ENCODE assay signal across 10 cellular contexts in genomic region chr5:60959156-60959555, GRCh38. TPM values are rescaled to one million over a fixed set of nuclear protein-coding genes. Genes with fewer than 3 reads are reported as not detected.
DNase-seq lines count a peak whose midpoint lies in the region; ATAC-seq and TF ChIP-seq lines count a peak whose summit lies in the region.
"Had no signal": no experiment of that assay in that cellular context is flagged by ENCODE, and none has a peak within 500 bp of the region (broad histone marks: within the 10 kb centered on the region; RNA-seq: fewer than 3 reads in every experiment).

No MANE protein-coding gene starts in this region.

- intact Hi-C loops in ascending aorta (cut with DNase I) (loop anchor here (5.0 to 10.0 kb wide), 2 partner anchors 698 to 1186 kb away; no protein-coding TSS in a partner anchor), posterior vena cava (cut with DNase I) (no loop called here)

- peak; percentile 25 for DNase-seq in DMS114 treated with DMSO at 0.1 percent for 48 hours (lab: John Stamatoyannopoulos, UW; ENCODE audit: unreplicated experiment)
- DNase-seq in LHCN-M2 (ENCODE audit: low read depth) = peak; percentile 27
- DNase-seq in ascending aorta (ENCODE audit: low spot score in 2 of 2) = no peak
- DNase-seq in lung microvascular endothelial cell (ENCODE audit: low read depth in 2 of 2) = peak; percentile 31 to 57
- DNase-seq in activated T-cell treated with anti-CD3 and anti-CD28 coated beads, Interleukin-2, amount 50 U/mL, for 24 hours = no peak
- no peak for DNase-seq in posterior vena cava (ENCODE audit: low spot score)
- DNase-seq: activated CD4-positive, alpha-beta T cell treated with anti-CD3 and anti-CD28 coated beads for 48 hours had no signal

- no peak overlapping the region for H3K27ac ChIP-seq in ascending aorta
- H3K27ac ChIP-seq: skin epidermis had no signal

- peaks cover 16% of the 10 kb centered on the region for H3K4me1 Mint-ChIP-seq in activated T-cell treated with anti-CD3 and anti-CD28 coated beads, Interleukin-2, amount 50 U/mL, for 24 hours (ENCODE audit: low read depth)

- H3K27me3 ChIP-seq in ascending aorta = no peaks in the 10 kb centered on the region

- H3K27me3 Mint-ChIP-seq in activated T-cell treated with anti-CD3 and anti-CD28 coated beads, Interleukin-2, amount 50 U/mL, for 24 hours = no peaks in the 10 kb centered on the region

- no peaks in the 10 kb centered on the region for H3K36me3 ChIP-seq in ascending aorta

- no peak overlapping the region for H3K4me3 Mint-ChIP-seq in activated T-cell treated with anti-CD3 and anti-CD28 coated beads, Interleukin-2, amount 50 U/mL, for 24 hours

- no peak overlapping the region for H3K27ac Mint-ChIP-seq in activated T-cell treated with anti-CD3 and anti-CD28 coated beads, Interleukin-2, amount 50 U/mL, for 24 hours

- H3K9me3 Mint-ChIP-seq in activated T-cell treated with anti-CD3 and anti-CD28 coated beads, Interleukin-2, amount 50 U/mL, for 24 hours = peaks cover 7% of the 10 kb centered on the region

- no peaks in the 10 kb centered on the region for H3K4me1 ChIP-seq in ascending aorta

- peaks cover 0 to 10% of the 10 kb centered on the region in 2 donors for H3K9me3 ChIP-seq in ascending aorta

- ATAC-seq in GM21381 (IDR thresholded peaks at IDR 0.05; ENCODE audit: unreplicated experiment) = no peak
- no peak for ATAC-seq in HG02588 (IDR thresholded peaks at IDR 0.05; ENCODE audit: unreplicated experiment)

- H3K36me3 Mint-ChIP-seq in activated T-cell treated with anti-CD3 and anti-CD28 coated beads, Interleukin-2, amount 50 U/mL, for 24 hours (ENCODE audit: low read depth) = no peaks in the 10 kb centered on the region

- peak in 2 of 3 experiments; percentile 23 to 49 for TF ChIP-seq CTCF in ascending aorta (IDR thresholded peaks at IDR 0.05)

- H3K4me3 ChIP-seq in ascending aorta = no peak overlapping the region
- H3K4me3 ChIP-seq: skin epidermis had no signal

RNA-seq across cellular contexts. Expression of gene NDUFAF2, which starts 14.2 kb away (rescaled TPM):
- 35.0 and 36.5 TPM in 2 replicates for total RNA-seq in LHCN-M2 (2014; rRNA removed)
- 58.9 TPM for polyA plus RNA-seq in LHCN-M2 (2012)
- 38.3 TPM for total RNA-seq in ascending aorta
- 15.7 and 17.4 TPM in 2 replicates for total RNA-seq in lung microvascular endothelial cell
- 10 to 100 TPM; 28.3 to 45.0 TPM for total RNA-seq in posterior vena cava

RNA-seq across cellular contexts. Expression of gene ERCC8, which starts 14.3 kb away (rescaled TPM):
- total RNA-seq in LHCN-M2 (2014; rRNA removed) (24.0 and 29.5 TPM in 2 replicates), ascending aorta (2.3 TPM), lung microvascular endothelial cell (12.0 and 12.7 TPM in 2 replicates), posterior vena cava (10 to 100 TPM in 1 of 2 donors, 1 to 10 TPM in 1; 9.4 to 12.2 TPM)
- polyA plus RNA-seq in LHCN-M2 (2012) = 6.1 TPM

Comparison
In these comparisons a context has a peak if more than half of its experiments do, and no peak if none do; other contexts are left out.
1. DNase-seq: peak in DMS114 treated with DMSO at 0.1 percent for 48 hours (single experiment), LHCN-M2 (single experiment) and lung microvascular endothelial cell (2 of 2); none in ascending aorta (0 of 2), activated T-cell treated with anti-CD3 and anti-CD28 coated beads, Interleukin-2, amount 50 U/mL, for 24 hours (single experiment) and posterior vena cava (single experiment).